9 cellular contexts compared by ENCODE assay signal in genomic region chr6:156782691-156783320, GRCh38. TPM values are rescaled to one million over a fixed set of nuclear protein-coding genes. Genes with fewer than 3 reads are reported as not detected.
DNase-seq lines count a peak whose midpoint lies in the region; ATAC-seq, FAIRE-seq and TF ChIP-seq lines count a peak whose summit lies in the region.
"Had no signal": no experiment of that assay in that cellular context is flagged by ENCODE, and none has a peak within 500 bp of the region (broad histone marks: within the 10 kb centered on the region; RNA-seq: fewer than 3 reads in every experiment).

No MANE protein-coding gene starts in this region.

- H3K9ac ChIP-seq in mucosa of rectum (ENCODE audit: low read depth in 1 of 2, low read length in 2 of 2) = peak overlapping the region; percentile 56 to 63

- peak overlapping the region; percentile 91 to 96 (median 92) for H3K4me3 Mint-ChIP-seq in brain

- H3K36me3 ChIP-seq in HAP-1 (replicated peaks) (no peaks in the 10 kb centered on the region), mucosa of rectum (ENCODE audit: control insufficient read depth in 2 of 2, insufficient read depth in 2 of 2, low read length in 2 of 2) (peaks cover 0 to 3% of the 10 kb centered on the region in 2 donors)

- peak overlapping the region; percentile 52 to 61 for H3K27ac ChIP-seq in mucosa of rectum (ENCODE audit: low read depth in 2 of 2, low read length in 2 of 2)

- peak overlapping the region; percentile 64 for H3K4me3 ChIP-seq in HAP-1
- H3K4me3 ChIP-seq in mucosa of rectum (ENCODE audit: low read length in 2 of 2) = peak overlapping the region; percentile 62 to 95

- peaks cover 73% of the 10 kb centered on the region for H3K4me1 Mint-ChIP-seq in brain

- ATAC-seq in HG03097 (IDR thresholded peaks at IDR 0.05; ENCODE audit: low FRiP score, unreplicated experiment) = no peak
- ATAC-seq: esophagus mucosa had no signal

- H3K9me3 Mint-ChIP-seq in brain = no peaks in the 10 kb centered on the region

- in situ Hi-C loops in HAP-1 (cut with MboI; ENCODE audit: low sequenced_read_pairs) = loop anchor here (10.0 kb wide), 1 partner anchor 162 kb away; no protein-coding TSS in a partner anchor

- TF ChIP-seq CTCF in brain (conservative IDR thresholded peaks at IDR 0.05) = no peak

- H3K4me1 ChIP-seq in HAP-1 = peaks cover 11% of the 10 kb centered on the region
- H3K4me1 ChIP-seq in mucosa of rectum (ENCODE audit: control insufficient read depth in 2 of 2, insufficient read depth in 2 of 2, low read length in 2 of 2) = peaks cover 13 to 20% of the 10 kb centered on the region in 2 donors

- no peaks in the 10 kb centered on the region for H3K9me3 ChIP-seq in HAP-1
- no peaks in the 10 kb centered on the region for H3K9me3 ChIP-seq in mucosa of rectum (ENCODE audit: control insufficient read depth in 2 of 2, low read length in 2 of 2)

- H3K27me3 Mint-ChIP-seq in brain = peaks cover 11% of the 10 kb centered on the region

- H3K27ac Mint-ChIP-seq in brain = peak overlapping the region; percentile 46 to 99 (median 89)

- H3K27me3 ChIP-seq in HAP-1 (ENCODE audit: low read depth) = no peaks in the 10 kb centered on the region
- H3K27me3 ChIP-seq in mucosa of rectum (ENCODE audit: control insufficient read depth in 2 of 2, insufficient read depth in 2 of 2, low read length in 2 of 2) = no peaks in the 10 kb centered on the region

- DNase-seq in HAP-1 (ENCODE audit: low spot score in 2 of 2) = no peak
- no peak for DNase-seq in NCI-H82 treated with DMSO at 0.1 percent for 48 hours (lab: John Stamatoyannopoulos, UW; ENCODE audit: unreplicated experiment)
- no peak for DNase-seq in DMS153 treated with DMSO at 0.1 percent for 48 hours (lab: John Stamatoyannopoulos, UW; ENCODE audit: unreplicated experiment)
- DNase-seq in germinal center (ENCODE audit: low spot score) = no peak

- H3K36me3 Mint-ChIP-seq in brain = peaks cover 14% of the 10 kb centered on the region

- FAIRE-seq in A204.1 (lab: Jason Lieb, UNC) = peak; percentile 60

RNA-seq across cellular contexts. Expression of gene ARID1B, which starts 5.6 kb away (rescaled TPM):
- 35.6 TPM for polyA plus RNA-seq in brain (ENCODE audit: insufficient read depth, low read depth, low replicate concordance)
